ENCODE assay signal across 1 cellular context in the genomic region with DNA sequence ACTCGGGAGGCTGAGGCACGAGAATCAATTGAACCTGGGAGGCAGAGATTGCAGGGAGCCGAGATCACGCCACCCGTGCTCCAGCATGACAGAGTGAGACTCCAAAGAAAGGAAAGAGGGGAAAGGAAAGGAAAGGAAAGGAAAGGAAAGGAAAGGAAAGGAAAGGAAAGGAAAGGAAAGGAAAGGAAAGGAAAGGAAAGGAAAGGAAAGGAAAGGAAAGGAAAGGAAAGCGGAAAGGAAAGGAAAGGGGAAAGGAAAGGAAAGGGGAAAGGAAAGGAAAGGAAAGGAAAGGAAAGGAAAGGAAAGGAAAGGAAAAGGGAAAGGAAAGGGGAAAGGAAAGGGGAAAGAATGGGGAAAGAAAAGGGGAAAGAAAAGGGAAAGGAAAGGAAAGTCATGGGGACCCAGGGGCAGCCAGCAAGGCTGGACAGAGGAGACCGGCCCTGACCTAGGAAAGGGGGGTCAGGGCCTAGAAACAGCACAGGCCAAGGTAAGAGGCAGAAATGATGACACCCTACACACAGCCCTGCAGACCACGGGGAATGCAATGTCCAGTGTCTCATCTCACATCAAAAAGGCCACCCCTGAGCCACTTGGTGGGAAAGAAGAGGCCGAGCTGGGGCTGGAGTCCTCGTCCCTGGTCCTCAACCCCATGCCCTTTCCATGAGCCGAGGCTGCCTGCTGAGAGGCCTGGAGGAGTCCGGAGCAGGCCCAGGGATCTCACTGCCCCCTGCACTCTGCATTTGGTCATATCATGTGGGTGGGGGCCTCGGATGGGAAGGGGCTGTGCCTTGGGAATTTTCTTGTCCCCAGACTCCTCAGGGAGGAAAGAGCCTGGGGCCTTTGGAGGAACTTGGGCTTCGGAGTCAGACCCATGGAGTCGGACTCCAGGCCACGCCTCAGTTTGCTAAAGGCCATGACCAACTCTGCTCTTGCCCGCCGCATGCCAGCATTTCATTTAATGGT.
A peak's percentile ranks its signal among the peaks of the same experiment; 100 is the strongest.
TF ChIP-seq lines count a peak whose summit lies in the region.

No MANE protein-coding gene starts in this region.

TF ChIP-seq in HEK293, 187 proteins besides CTCF, POLR2A, EP300 and RAD21 (continued from another document):
- TF ChIP-seq PRDM1 (tag by site-specific recombination; IDR thresholded peaks at IDR 0.05) = peak; percentile 100
- TF ChIP-seq ZNF214 (tag by site-specific recombination; IDR thresholded peaks at IDR 0.05; ENCODE audit: borderline replicate concordance) = no peak
- no peak for TF ChIP-seq ZBTB8A (tag by site-specific recombination; IDR thresholded peaks at IDR 0.05)
- TF ChIP-seq SP3 (tag by site-specific recombination; IDR thresholded peaks at IDR 0.05) = no peak
- peak; percentile 98 for TF ChIP-seq ZNF530 (tag by site-specific recombination; IDR thresholded peaks at IDR 0.05; ENCODE audit: low read depth)
- TF ChIP-seq, protein P1, sequence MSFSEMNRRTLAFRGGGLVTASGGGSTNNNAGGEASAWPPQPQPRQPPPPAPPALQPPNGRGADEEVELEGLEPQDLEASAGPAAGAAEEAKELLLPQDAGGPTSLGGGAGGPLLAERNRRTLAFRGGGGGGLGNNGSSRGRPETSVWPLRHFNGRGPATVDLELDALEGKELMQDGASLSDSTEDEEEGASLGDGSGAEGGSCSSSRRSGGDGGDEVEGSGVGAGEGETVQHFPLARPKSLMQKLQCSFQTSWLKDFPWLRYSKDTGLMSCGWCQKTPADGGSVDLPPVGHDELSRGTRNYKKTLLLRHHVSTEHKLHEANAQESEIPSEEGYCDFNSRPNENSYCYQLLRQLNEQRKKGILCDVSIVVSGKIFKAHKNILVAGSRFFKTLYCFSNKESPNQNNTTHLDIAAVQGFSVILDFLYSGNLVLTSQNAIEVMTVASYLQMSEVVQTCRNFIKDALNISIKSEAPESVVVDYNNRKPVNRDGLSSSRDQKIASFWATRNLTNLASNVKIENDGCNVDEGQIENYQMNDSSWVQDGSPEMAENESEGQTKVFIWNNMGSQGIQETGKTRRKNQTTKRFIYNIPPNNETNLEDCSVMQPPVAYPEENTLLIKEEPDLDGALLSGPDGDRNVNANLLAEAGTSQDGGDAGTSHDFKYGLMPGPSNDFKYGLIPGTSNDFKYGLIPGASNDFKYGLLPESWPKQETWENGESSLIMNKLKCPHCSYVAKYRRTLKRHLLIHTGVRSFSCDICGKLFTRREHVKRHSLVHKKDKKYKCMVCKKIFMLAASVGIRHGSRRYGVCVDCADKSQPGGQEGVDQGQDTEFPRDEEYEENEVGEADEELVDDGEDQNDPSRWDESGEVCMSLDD (tag by site-specific recombination; IDR thresholded peaks at IDR 0.05) = no peak
- TF ChIP-seq ZNF777 (tag by site-specific recombination; IDR thresholded peaks at IDR 0.05; ENCODE audit: borderline replicate concordance) = no peak
- TF ChIP-seq, protein P2, sequence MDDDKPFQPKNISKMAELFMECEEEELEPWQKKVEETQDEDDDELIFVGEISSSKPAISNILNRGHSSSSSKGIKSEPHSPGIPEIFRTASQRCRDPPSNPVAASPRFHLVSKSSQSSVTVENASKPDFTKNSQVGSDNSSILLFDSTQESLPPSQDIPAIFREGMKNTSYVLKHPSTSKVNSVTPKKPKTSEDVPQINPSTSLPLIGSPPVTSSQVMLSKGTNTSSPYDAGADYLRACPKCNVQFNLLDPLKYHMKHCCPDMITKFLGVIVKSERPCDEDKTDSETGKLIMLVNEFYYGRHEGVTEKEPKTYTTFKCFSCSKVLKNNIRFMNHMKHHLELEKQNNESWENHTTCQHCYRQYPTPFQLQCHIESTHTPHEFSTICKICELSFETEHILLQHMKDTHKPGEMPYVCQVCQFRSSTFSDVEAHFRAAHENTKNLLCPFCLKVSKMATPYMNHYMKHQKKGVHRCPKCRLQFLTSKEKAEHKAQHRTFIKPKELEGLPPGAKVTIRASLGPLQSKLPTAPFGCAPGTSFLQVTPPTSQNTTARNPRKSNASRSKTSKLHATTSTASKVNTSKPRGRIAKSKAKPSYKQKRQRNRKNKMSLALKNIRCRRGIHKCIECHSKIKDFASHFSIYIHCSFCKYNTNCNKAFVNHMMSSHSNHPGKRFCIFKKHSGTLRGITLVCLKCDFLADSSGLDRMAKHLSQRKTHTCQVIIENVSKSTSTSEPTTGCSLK (tag by site-specific recombination; IDR thresholded peaks at IDR 0.05) = no peak
- TF ChIP-seq ZNF133 (tag by site-specific recombination; IDR thresholded peaks at IDR 0.05) = no peak
- no peak for TF ChIP-seq ZXDB (tag by site-specific recombination; IDR thresholded peaks at IDR 0.05)
- TF ChIP-seq ZSCAN30 (tag by site-specific recombination; IDR thresholded peaks at IDR 0.05) = no peak
- TF ChIP-seq ZNF549 (tag by site-specific recombination; IDR thresholded peaks at IDR 0.05) = no peak
